Comparison of ENCODE assay signal across 2 cellular contexts in the genomic region with DNA sequence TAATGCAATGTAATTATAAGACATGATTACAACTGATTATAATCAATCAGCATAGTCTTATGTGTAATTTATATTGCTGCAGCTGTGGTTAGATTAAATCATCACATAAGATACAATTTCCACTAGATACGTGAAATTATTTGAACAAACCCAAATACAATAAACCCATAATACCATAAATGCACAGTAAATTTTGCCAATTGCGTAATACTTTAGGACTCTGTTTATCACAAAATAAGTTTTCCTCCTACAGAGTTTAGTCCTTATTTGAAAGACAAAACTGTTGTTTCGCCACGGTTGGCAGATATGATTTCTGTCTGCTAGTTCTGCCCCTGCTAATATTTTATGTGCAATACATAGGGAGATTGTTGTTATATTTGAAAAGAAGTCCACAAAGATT.
TF ChIP-seq lines count a peak whose summit lies in the region.

No MANE protein-coding gene starts in this region.

TF ChIP-seq in IMR-90, 13 proteins besides CTCF, POLR2A, EP300 and RAD21:
- TF ChIP-seq CEBPB (IDR thresholded peaks at IDR 0.05; ENCODE audit: low read depth, low read length) (peak; percentile 93), BHLHE40 (IDR thresholded peaks at IDR 0.05; ENCODE audit: low read depth, low read length) (no peak)

TF ChIP-seq in H1, 55 proteins besides CTCF, POLR2A, EP300 and RAD21:
- TF ChIP-seq CREB1 (IDR thresholded peaks at IDR 0.05) (no peak), CEBPB (IDR thresholded peaks at IDR 0.05; ENCODE audit: low read depth, low read length) (peak; percentile 68; the same call in 1 of the 2 replicates), EZH2 (IDR thresholded peaks at IDR 0.05; ENCODE audit: low read depth, low read length, severe bottlenecking) (no peak), BCL11A (IDR thresholded peaks at IDR 0.05; ENCODE audit: low read depth in 2 of 2, low read length in 2 of 2) (no peak), SP4 (IDR thresholded peaks at IDR 0.05; ENCODE audit: low read length) (no peak), TBP (IDR thresholded peaks at IDR 0.05; ENCODE audit: low read depth, low read length) (no peak)
